Comparison of ENCODE assay signal across 9 cellular contexts in genomic region chr10:22816298-22816653, GRCh38.
DNase-seq lines count a peak whose midpoint lies in the region; ATAC-seq and TF ChIP-seq lines count a peak whose summit lies in the region.
"Had no signal": no experiment of that assay in that cellular context is flagged by ENCODE, and none has a peak within 500 bp of the region (broad histone marks: within the 10 kb centered on the region; RNA-seq: fewer than 3 reads in every experiment).

No MANE protein-coding gene starts in this region.

- peaks cover 5% of the 10 kb centered on the region for H3K4me1 ChIP-seq in mesenchymal stem cell (ENCODE audit: control insufficient read depth, insufficient read depth, low read depth, low read length)
- no peaks in the 10 kb centered on the region for H3K4me1 ChIP-seq in GM23338 (ENCODE audit: insufficient read depth)

- peaks cover 6% of the 10 kb centered on the region for H3K9me3 Mint-ChIP-seq in Calu3 (ENCODE audit: low read depth, unreplicated experiment)
- no peaks in the 10 kb centered on the region for H3K9me3 Mint-ChIP-seq in GM23338

- H2AFZ ChIP-seq in mesenchymal stem cell (ENCODE audit: low read depth, low read length) (no peak overlapping the region), GM23338 (no peak overlapping the region)

- H3K23ac ChIP-seq in mesenchymal stem cell (ENCODE audit: low read length in 2 of 2): no peak overlapping the region

- H3K36me3 Mint-ChIP-seq in Calu3 (ENCODE audit: insufficient read depth, unreplicated experiment): peaks cover 23% of the 10 kb centered on the region
- no peaks in the 10 kb centered on the region for H3K36me3 Mint-ChIP-seq in GM23338 (ENCODE audit: low read depth)

- no peaks in the 10 kb centered on the region for H4K20me1 ChIP-seq in GM23338 (replicated peaks; ENCODE audit: insufficient read depth)

- no TSS peak for BruUV-seq in Calu3 (replicated peaks; lab: Mats Ljungman, UMichigan)

- H2AK5ac ChIP-seq in mesenchymal stem cell (ENCODE audit: low read length, severe bottlenecking): peak overlapping the region; percentile 71

- H3K4me2 ChIP-seq in mesenchymal stem cell (ENCODE audit: low read length, poor library complexity, severe bottlenecking): no peak overlapping the region
- H3K4me2 ChIP-seq in GM23338: no peak overlapping the region

- H3K4me3 ChIP-seq in mesenchymal stem cell (ENCODE audit: insufficient read depth in 1 of 2, low read depth in 1 of 2, low read length in 2 of 2): no peak overlapping the region
- no peak overlapping the region for H3K4me3 ChIP-seq in GM23338

- H3K27me3 ChIP-seq in mesenchymal stem cell (ENCODE audit: control insufficient read depth in 1 of 2, insufficient read depth in 1 of 2, low read length in 2 of 2) (no peaks in the 10 kb centered on the region), GM23338 (ENCODE audit: insufficient read depth) (peaks cover 5% of the 10 kb centered on the region; the same call in 1 of the 2 replicates)

- peak overlapping the region; percentile 28 for H3K4me3 Mint-ChIP-seq in Calu3 (ENCODE audit: low read depth, unreplicated experiment)
- H3K4me3 Mint-ChIP-seq in GM23338: no peak overlapping the region

- intact Hi-C loops in Calu3 (cut with micrococcal nuclease; ENCODE audit: unreplicated experiment): no loop called here

- no peak overlapping the region for H2BK5ac ChIP-seq in mesenchymal stem cell (ENCODE audit: low read depth, low read length, poor library complexity, severe bottlenecking)

- peak; percentile 62 for DNase-seq in Calu3
- peak; percentile 98 for DNase-seq in HT1080 (ENCODE audit: low read depth)
- DNase-seq in amniotic epithelial cell (ENCODE audit: low read depth): peak; percentile 84
- DNase-seq in mesenchymal stem cell: peak; percentile 97
- DNase-seq in SIG-M5 treated with dmso at 0.1 percent for 504 hours (lab: John Stamatoyannopoulos, UW; ENCODE audit: unreplicated experiment): no peak
- no peak for DNase-seq in GM23338 (ENCODE audit: low spot score)
- DNase-seq in iPS-NIHi11 (ENCODE audit: low spot score): no peak
- no peak for DNase-seq in inferior parietal cortex (ENCODE audit: extremely low spot score)
- DNase-seq: stimulated activated CD4-positive, alpha-beta T cell treated with anti-CD3 and anti-CD28 coated beads, Interleukin-4, amount 100 ng/mL, for 1 hour had no signal

- ATAC-seq in GM23338: no peak

- H3K9ac ChIP-seq in mesenchymal stem cell (ENCODE audit: low read length): no peak overlapping the region

- TF ChIP-seq CTCF in Calu3 (IDR thresholded peaks at IDR 0.05; ENCODE audit: unreplicated experiment) (no peak), GM23338 (conservative IDR thresholded peaks at IDR 0.05; ENCODE audit: low read depth in 2 of 2) (no peak)

- H3K79me1 ChIP-seq in mesenchymal stem cell (replicated peaks; ENCODE audit: low read length, poor library complexity, severe bottlenecking): no peaks in the 10 kb centered on the region

- peaks cover 22% of the 10 kb centered on the region for H3K4me1 Mint-ChIP-seq in Calu3 (ENCODE audit: low read depth, unreplicated experiment)
- peaks cover under 1% of the 10 kb centered on the region; the same call in 1 of the 3 replicates for H3K4me1 Mint-ChIP-seq in GM23338

- H3K18ac ChIP-seq in mesenchymal stem cell (ENCODE audit: low read depth in 1 of 2, low read length in 2 of 2): peak overlapping the region; percentile 34 to 95

- H4K8ac ChIP-seq in mesenchymal stem cell (ENCODE audit: low read length): no peak overlapping the region

- no peak overlapping the region for H3K14ac ChIP-seq in mesenchymal stem cell (ENCODE audit: low read length in 2 of 2)

- peak overlapping the region in 1 of 2 experiments; percentile 82 for H3K4ac ChIP-seq in mesenchymal stem cell (ENCODE audit: low read depth in 1 of 2, low read length in 2 of 2)

- no peak overlapping the region for H2BK15ac ChIP-seq in mesenchymal stem cell (ENCODE audit: low read depth, poor library complexity, severe bottlenecking)

- H3K27ac Mint-ChIP-seq in Calu3 (ENCODE audit: unreplicated experiment) (peak overlapping the region; percentile 99), GM23338 (no peak overlapping the region)

- H2BK12ac ChIP-seq in mesenchymal stem cell (ENCODE audit: low read length in 2 of 2): peak overlapping the region in 1 of 2 experiments; percentile 98

- CTCF ChIA-PET in Calu3 (lab: Charles Lee): no interaction called here

- peaks cover 8% of the 10 kb centered on the region; the same call in 1 of the 2 replicates for H3K9me2 ChIP-seq in GM23338 (ENCODE audit: insufficient read depth)

- no peaks in the 10 kb centered on the region for H3K79me2 ChIP-seq in GM23338 (replicated peaks; ENCODE audit: insufficient read depth)

- H3K36me3 ChIP-seq in mesenchymal stem cell (ENCODE audit: control insufficient read depth in 1 of 2, insufficient read depth in 2 of 2, low read depth in 1 of 2, low read length in 2 of 2) (no peaks in the 10 kb centered on the region), GM23338 (ENCODE audit: insufficient read depth) (no peaks in the 10 kb centered on the region)

- WGBS in mesenchymal stem cell: 66% methylated on average over 3 of the region's 4 CpGs

- H3K27ac ChIP-seq in mesenchymal stem cell (ENCODE audit: low read length, poor library complexity, severe bottlenecking): peak overlapping the region; percentile 86
- no peak overlapping the region for H3K27ac ChIP-seq in GM23338 (ENCODE audit: low read depth)

- no peaks in the 10 kb centered on the region for H3K9me3 ChIP-seq in mesenchymal stem cell (ENCODE audit: control insufficient read depth, low read length)

- peak overlapping the region; percentile 3 for H4K91ac ChIP-seq in mesenchymal stem cell (ENCODE audit: low read length)

- H2BK120ac ChIP-seq in mesenchymal stem cell (ENCODE audit: low read depth, low read length): no peak overlapping the region

- no peaks in the 10 kb centered on the region for H3K27me3 Mint-ChIP-seq in Calu3 (ENCODE audit: unreplicated experiment)
- peaks cover 3% of the 10 kb centered on the region for H3K27me3 Mint-ChIP-seq in GM23338 (ENCODE audit: insufficient read depth, low read depth, poor library complexity)

- no peaks in the 10 kb centered on the region for H3F3A ChIP-seq in GM23338 (replicated peaks; ENCODE audit: low read depth)

TF ChIP-seq in GM23338, 12 proteins besides CTCF, POLR2A, EP300 and RAD21 (continues in another document):
- TF ChIP-seq CREB1 (CRISPR knock-in tag; IDR thresholded peaks at IDR 0.05; ENCODE audit: low read depth): no peak
- TF ChIP-seq ZNF462 (CRISPR knock-in tag; IDR thresholded peaks at IDR 0.05): no peak
- no peak for TF ChIP-seq ZNF114 (CRISPR knock-in tag; IDR thresholded peaks at IDR 0.05)
- no peak for TF ChIP-seq ZNF331 (CRISPR knock-in tag; IDR thresholded peaks at IDR 0.05; ENCODE audit: low read depth)

Comparison
In these comparisons a context has a peak if more than half of its experiments do, and no peak if none do; other contexts are left out.
1. DNase-seq: peak in Calu3 (single experiment), HT1080 (single experiment), amniotic epithelial cell (single experiment) and mesenchymal stem cell (single experiment); none in SIG-M5 treated with dmso at 0.1 percent for 504 hours (single experiment), GM23338 (single experiment), iPS-NIHi11 (single experiment) and inferior parietal cortex (single experiment).